In the genomic region with DNA sequence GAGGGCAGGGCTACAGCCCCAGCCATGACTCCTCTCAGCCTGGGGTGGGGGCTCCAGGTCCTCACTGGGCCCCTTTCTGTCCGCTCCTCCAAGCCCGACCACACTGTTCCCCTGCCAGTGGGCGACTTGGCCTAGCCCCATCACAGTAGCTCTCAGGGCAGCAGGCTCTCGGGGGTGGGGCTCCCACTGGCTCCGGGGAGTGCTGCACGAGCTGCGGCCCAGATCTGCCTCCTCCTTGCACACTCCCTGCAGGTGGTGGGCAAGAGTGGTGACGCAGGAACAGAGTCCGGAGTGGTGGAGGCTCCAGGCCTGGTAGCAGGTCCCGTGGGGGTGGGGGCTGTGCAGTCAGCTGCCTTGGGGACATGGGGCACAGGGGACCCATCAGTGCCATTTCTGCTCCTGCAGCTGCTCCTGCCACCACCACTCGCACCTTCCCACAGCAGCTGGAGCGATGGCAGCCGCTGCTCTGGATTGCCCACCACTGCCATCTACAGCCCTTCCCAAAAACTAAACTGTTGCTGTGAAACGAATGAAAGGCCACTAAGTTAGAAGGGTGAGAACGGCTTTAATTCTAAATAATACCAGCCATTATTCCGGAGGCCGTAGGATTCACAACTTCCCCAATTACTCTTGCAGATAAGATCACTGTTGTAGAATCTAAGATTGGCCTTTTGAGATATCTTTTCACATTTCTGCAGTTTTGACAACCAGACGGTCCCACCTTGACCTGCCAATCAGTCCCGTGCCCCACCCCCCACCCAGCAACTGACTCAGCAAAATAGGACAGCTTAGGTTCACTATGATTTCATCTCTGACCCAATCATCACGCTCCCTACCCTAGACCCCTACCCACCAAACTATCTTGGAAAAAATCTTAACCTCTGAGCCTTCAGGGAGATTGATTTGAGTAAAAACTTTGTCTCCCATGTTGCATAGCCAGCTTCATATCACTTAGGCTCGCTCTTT, we compare ENCODE assay signal across 1 cellular context.
TF ChIP-seq lines count a peak whose summit lies in the region.

No MANE protein-coding gene starts in this region.

TF ChIP-seq in WTC11, 78 proteins besides CTCF, POLR2A, EP300 and RAD21 (continued from another document):
- TF ChIP-seq, protein P1, sequence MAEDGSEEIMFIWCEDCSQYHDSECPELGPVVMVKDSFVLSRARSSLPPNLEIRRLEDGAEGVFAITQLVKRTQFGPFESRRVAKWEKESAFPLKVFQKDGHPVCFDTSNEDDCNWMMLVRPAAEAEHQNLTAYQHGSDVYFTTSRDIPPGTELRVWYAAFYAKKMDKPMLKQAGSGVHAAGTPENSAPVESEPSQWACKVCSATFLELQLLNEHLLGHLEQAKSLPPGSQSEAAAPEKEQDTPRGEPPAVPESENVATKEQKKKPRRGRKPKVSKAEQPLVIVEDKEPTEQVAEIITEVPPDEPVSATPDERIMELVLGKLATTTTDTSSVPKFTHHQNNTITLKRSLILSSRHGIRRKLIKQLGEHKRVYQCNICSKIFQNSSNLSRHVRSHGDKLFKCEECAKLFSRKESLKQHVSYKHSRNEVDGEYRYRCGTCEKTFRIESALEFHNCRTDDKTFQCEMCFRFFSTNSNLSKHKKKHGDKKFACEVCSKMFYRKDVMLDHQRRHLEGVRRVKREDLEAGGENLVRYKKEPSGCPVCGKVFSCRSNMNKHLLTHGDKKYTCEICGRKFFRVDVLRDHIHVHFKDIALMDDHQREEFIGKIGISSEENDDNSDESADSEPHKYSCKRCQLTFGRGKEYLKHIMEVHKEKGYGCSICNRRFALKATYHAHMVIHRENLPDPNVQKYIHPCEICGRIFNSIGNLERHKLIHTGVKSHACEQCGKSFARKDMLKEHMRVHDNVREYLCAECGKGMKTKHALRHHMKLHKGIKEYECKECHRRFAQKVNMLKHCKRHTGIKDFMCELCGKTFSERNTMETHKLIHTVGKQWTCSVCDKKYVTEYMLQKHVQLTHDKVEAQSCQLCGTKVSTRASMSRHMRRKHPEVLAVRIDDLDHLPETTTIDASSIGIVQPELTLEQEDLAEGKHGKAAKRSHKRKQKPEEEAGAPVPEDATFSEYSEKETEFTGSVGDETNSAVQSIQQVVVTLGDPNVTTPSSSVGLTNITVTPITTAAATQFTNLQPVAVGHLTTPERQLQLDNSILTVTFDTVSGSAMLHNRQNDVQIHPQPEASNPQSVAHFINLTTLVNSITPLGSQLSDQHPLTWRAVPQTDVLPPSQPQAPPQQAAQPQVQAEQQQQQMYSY (CRISPR knock-in tag; IDR thresholded peaks at IDR 0.05), result no peak
- TF ChIP-seq, protein P2, sequence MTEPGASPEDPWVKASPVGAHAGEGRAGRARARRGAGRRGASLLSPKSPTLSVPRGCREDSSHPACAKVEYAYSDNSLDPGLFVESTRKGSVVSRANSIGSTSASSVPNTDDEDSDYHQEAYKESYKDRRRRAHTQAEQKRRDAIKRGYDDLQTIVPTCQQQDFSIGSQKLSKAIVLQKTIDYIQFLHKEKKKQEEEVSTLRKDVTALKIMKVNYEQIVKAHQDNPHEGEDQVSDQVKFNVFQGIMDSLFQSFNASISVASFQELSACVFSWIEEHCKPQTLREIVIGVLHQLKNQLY (CRISPR knock-in tag; IDR thresholded peaks at IDR 0.05), result no peak
- no peak for TF ChIP-seq RELA (CRISPR knock-in tag; IDR thresholded peaks at IDR 0.05; ENCODE audit: borderline replicate concordance)
- no peak for TF ChIP-seq ZNF219 (CRISPR knock-in tag; IDR thresholded peaks at IDR 0.05; ENCODE audit: borderline replicate concordance)
- TF ChIP-seq, protein P3, sequence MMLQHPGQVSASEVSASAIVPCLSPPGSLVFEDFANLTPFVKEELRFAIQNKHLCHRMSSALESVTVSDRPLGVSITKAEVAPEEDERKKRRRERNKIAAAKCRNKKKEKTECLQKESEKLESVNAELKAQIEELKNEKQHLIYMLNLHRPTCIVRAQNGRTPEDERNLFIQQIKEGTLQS (CRISPR knock-in tag; conservative IDR thresholded peaks at IDR 0.05), result no peak
- TF ChIP-seq, protein P4, sequence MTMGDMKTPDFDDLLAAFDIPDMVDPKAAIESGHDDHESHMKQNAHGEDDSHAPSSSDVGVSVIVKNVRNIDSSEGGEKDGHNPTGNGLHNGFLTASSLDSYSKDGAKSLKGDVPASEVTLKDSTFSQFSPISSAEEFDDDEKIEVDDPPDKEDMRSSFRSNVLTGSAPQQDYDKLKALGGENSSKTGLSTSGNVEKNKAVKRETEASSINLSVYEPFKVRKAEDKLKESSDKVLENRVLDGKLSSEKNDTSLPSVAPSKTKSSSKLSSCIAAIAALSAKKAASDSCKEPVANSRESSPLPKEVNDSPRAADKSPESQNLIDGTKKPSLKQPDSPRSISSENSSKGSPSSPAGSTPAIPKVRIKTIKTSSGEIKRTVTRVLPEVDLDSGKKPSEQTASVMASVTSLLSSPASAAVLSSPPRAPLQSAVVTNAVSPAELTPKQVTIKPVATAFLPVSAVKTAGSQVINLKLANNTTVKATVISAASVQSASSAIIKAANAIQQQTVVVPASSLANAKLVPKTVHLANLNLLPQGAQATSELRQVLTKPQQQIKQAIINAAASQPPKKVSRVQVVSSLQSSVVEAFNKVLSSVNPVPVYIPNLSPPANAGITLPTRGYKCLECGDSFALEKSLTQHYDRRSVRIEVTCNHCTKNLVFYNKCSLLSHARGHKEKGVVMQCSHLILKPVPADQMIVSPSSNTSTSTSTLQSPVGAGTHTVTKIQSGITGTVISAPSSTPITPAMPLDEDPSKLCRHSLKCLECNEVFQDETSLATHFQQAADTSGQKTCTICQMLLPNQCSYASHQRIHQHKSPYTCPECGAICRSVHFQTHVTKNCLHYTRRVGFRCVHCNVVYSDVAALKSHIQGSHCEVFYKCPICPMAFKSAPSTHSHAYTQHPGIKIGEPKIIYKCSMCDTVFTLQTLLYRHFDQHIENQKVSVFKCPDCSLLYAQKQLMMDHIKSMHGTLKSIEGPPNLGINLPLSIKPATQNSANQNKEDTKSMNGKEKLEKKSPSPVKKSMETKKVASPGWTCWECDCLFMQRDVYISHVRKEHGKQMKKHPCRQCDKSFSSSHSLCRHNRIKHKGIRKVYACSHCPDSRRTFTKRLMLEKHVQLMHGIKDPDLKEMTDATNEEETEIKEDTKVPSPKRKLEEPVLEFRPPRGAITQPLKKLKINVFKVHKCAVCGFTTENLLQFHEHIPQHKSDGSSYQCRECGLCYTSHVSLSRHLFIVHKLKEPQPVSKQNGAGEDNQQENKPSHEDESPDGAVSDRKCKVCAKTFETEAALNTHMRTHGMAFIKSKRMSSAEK (CRISPR knock-in tag; IDR thresholded peaks at IDR 0.05; ENCODE audit: borderline replicate concordance), result no peak
- no peak for TF ChIP-seq IRF2 (CRISPR knock-in tag; IDR thresholded peaks at IDR 0.05; ENCODE audit: borderline replicate concordance, low read depth)
- TF ChIP-seq CBFB (CRISPR knock-in tag; IDR thresholded peaks at IDR 0.05; ENCODE audit: low read depth), result no peak
- TF ChIP-seq ELF4 (CRISPR knock-in tag; IDR thresholded peaks at IDR 0.05; ENCODE audit: low read depth), result no peak
